Comparison of ENCODE assay signal across 8 cellular contexts in the genomic region with DNA sequence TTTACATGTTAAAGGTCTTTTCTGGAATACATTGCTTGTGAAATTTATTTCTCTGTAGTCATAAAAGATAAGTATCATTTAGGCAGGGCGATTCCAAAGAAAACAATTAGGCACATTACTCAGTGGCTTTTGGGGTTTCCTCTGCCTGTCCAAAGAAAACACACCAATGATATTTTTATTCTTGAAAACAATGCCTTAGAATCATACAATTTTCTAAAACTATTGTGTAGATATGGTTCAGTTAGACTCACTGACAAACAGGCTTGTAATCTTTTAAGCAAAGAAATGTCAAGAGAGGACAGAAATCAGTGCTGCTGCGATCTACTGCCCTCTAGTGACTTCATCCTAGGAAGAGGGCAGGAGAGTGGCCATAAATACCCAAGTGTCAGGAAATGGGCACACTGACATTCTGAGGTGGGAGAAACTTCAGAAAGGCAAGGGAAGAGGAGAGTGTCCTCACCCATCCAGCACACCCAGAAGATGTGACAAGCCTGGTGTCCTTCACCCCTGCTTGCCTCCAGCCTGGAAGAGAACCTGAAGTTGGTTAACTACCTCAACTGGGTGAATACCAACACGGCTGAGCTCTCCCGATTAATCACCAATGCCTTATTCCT.
DNase-seq lines count a peak whose midpoint lies in the region; ATAC-seq and TF ChIP-seq lines count a peak whose summit lies in the region.

No MANE protein-coding gene starts in this region.

- H3K4me1 ChIP-seq in gastroesophageal sphincter (no peaks in the 10 kb centered on the region), psoas muscle (no peaks in the 10 kb centered on the region)

- H3K36me3 ChIP-seq in gastroesophageal sphincter (peaks cover 0 to 100% of the 10 kb centered on the region in 2 donors), psoas muscle (ENCODE audit: insufficient read depth in 1 of 2, low read depth in 1 of 2) (peaks cover 8 to 100% of the 10 kb centered on the region in 2 donors)

- peak overlapping the region; percentile 82 for H3K27ac Mint-ChIP-seq in stimulated activated naive CD8-positive, alpha-beta T cell treated with anti-CD3 and anti-CD28 coated beads, Interleukin-15, Interleukin-2, amounts not matched to agents 100 ng/mL and 50 ng/mL, for 24 hours
- H3K27ac Mint-ChIP-seq in activated T-cell treated with anti-CD3 and anti-CD28 coated beads, Interleukin-2, amount 50 U/mL, for 72 hours = peak overlapping the region; percentile 89

- H3K27me3 Mint-ChIP-seq in stimulated activated naive CD8-positive, alpha-beta T cell treated with anti-CD3 and anti-CD28 coated beads, Interleukin-15, Interleukin-2, amounts not matched to agents 100 ng/mL and 50 ng/mL, for 24 hours = no peaks in the 10 kb centered on the region
- no peaks in the 10 kb centered on the region for H3K27me3 Mint-ChIP-seq in activated T-cell treated with anti-CD3 and anti-CD28 coated beads, Interleukin-2, amount 50 U/mL, for 72 hours (ENCODE audit: low read depth)

- no peak for ATAC-seq in stimulated activated naive CD8-positive, alpha-beta T cell treated with anti-CD3 and anti-CD28 coated beads, Interleukin-15, Interleukin-2, amounts not matched to agents 100 U/mL and 50 U/mL, for 24 hours
- peak; percentile 32 to 42 for ATAC-seq in activated T-cell treated with anti-CD3 and anti-CD28 coated beads, Interleukin-2, amount 50 U/mL, for 72 hours (replicated peaks in 1 of 2)
- ATAC-seq in gastroesophageal sphincter (peak; percentile 19), psoas muscle (peak in 3 of 4 donors; percentile 59 to 73 (median 71)), HG02759 (IDR thresholded peaks at IDR 0.05; ENCODE audit: unreplicated experiment) (no peak)

- no peak for DNase-seq in stimulated activated naive CD8-positive, alpha-beta T cell treated with anti-CD3 and anti-CD28 coated beads, Interleukin-15, Interleukin-2, amounts not matched to agents 100 U/mL and 50 U/mL, for 24 hours
- DNase-seq in NB4 (ENCODE audit: low read depth) (peak; percentile 58), psoas muscle (no peak), T-helper 9 cell (no peak)
- DNase-seq in activated T-cell treated with anti-CD3 and anti-CD28 coated beads, Interleukin-2, amount 50 U/mL, for 72 hours = peak; percentile 23 to 24

- H3K9me3 ChIP-seq in gastroesophageal sphincter (no peaks in the 10 kb centered on the region), psoas muscle (no peaks in the 10 kb centered on the region)

- H3K4me3 Mint-ChIP-seq in stimulated activated naive CD8-positive, alpha-beta T cell treated with anti-CD3 and anti-CD28 coated beads, Interleukin-15, Interleukin-2, amounts not matched to agents 100 ng/mL and 50 ng/mL, for 24 hours = no peak overlapping the region
- H3K4me3 Mint-ChIP-seq in activated T-cell treated with anti-CD3 and anti-CD28 coated beads, Interleukin-2, amount 50 U/mL, for 72 hours = peak overlapping the region; percentile 53 to 82

- peaks cover 39% of the 10 kb centered on the region for H3K4me1 Mint-ChIP-seq in stimulated activated naive CD8-positive, alpha-beta T cell treated with anti-CD3 and anti-CD28 coated beads, Interleukin-15, Interleukin-2, amounts not matched to agents 100 ng/mL and 50 ng/mL, for 24 hours (ENCODE audit: low read depth)
- H3K4me1 Mint-ChIP-seq in activated T-cell treated with anti-CD3 and anti-CD28 coated beads, Interleukin-2, amount 50 U/mL, for 72 hours (ENCODE audit: low read depth) = peaks cover 43% of the 10 kb centered on the region

- H3K27ac ChIP-seq in gastroesophageal sphincter (no peak overlapping the region), psoas muscle (no peak overlapping the region)

- TF ChIP-seq POLR2A in NB4 (IDR thresholded peaks at IDR 0.05; ENCODE audit: extremely low read depth, insufficient read length) (no peak), gastroesophageal sphincter (IDR thresholded peaks at IDR 0.05) (no peak)

- no peaks in the 10 kb centered on the region for H3K27me3 ChIP-seq in gastroesophageal sphincter
- no peaks in the 10 kb centered on the region for H3K27me3 ChIP-seq in psoas muscle (ENCODE audit: insufficient read depth in 3 of 3, low read length in 2 of 3)

- no peak for TF ChIP-seq EP300 in gastroesophageal sphincter (IDR thresholded peaks at IDR 0.05)

- H3K4me3 ChIP-seq in NB4 (ENCODE audit: low read depth, low read length) (no peak overlapping the region), gastroesophageal sphincter (no peak overlapping the region), psoas muscle (no peak overlapping the region)

- WGBS in gastroesophageal sphincter (ENCODE audit: low coverage in 1 of 2), 2 donors = 43 to 58% methylated on average over 2 of the region's 4 CpGs
- WGBS in psoas muscle, 3 donors = 72 to 80% (median 73%) methylated on average over 4 of the region's 4 CpGs

- H3K36me3 Mint-ChIP-seq in stimulated activated naive CD8-positive, alpha-beta T cell treated with anti-CD3 and anti-CD28 coated beads, Interleukin-15, Interleukin-2, amounts not matched to agents 100 ng/mL and 50 ng/mL, for 24 hours (ENCODE audit: low read depth) = peaks cover 78% of the 10 kb centered on the region
- peaks cover 4 to 14% of the 10 kb centered on the region in 2 donors for H3K36me3 Mint-ChIP-seq in activated T-cell treated with anti-CD3 and anti-CD28 coated beads, Interleukin-2, amount 50 U/mL, for 72 hours (ENCODE audit: insufficient read depth in 2 of 2)

- no peaks in the 10 kb centered on the region for H3K9me3 Mint-ChIP-seq in stimulated activated naive CD8-positive, alpha-beta T cell treated with anti-CD3 and anti-CD28 coated beads, Interleukin-15, Interleukin-2, amounts not matched to agents 100 ng/mL and 50 ng/mL, for 24 hours
- H3K9me3 Mint-ChIP-seq in activated T-cell treated with anti-CD3 and anti-CD28 coated beads, Interleukin-2, amount 50 U/mL, for 72 hours = no peaks in the 10 kb centered on the region

- intact Hi-C loops in psoas muscle (cut with DNase I) = loop anchor here in 1 of 2 donors (10.0 kb wide), 1 partner anchor 271 kb away; the partner anchor contains the start of gene PRKAG2

- TF ChIP-seq CTCF in NB4 (IDR thresholded peaks at IDR 0.05; ENCODE audit: low read depth, low read length) (peak; percentile 78), gastroesophageal sphincter (IDR thresholded peaks at IDR 0.05) (peak; percentile 16 to 62 (median 36)), psoas muscle (IDR thresholded peaks at IDR 0.05) (peak; percentile 50)

Comparison
In these comparisons a context has a peak if more than half of its experiments do, and no peak if none do; other contexts are left out.
1. ATAC-seq: peak in activated T-cell treated with anti-CD3 and anti-CD28 coated beads, Interleukin-2, amount 50 U/mL, for 72 hours (2 of 2), gastroesophageal sphincter (single experiment) and psoas muscle (3 of 4); none in stimulated activated naive CD8-positive, alpha-beta T cell treated with anti-CD3 and anti-CD28 coated beads, Interleukin-15, Interleukin-2, amounts not matched to agents 100 U/mL and 50 U/mL, for 24 hours (single experiment) and HG02759 (single experiment).
2. DNase-seq: peak in NB4 (single experiment) and activated T-cell treated with anti-CD3 and anti-CD28 coated beads, Interleukin-2, amount 50 U/mL, for 72 hours (2 of 2); none in stimulated activated naive CD8-positive, alpha-beta T cell treated with anti-CD3 and anti-CD28 coated beads, Interleukin-15, Interleukin-2, amounts not matched to agents 100 U/mL and 50 U/mL, for 24 hours (single experiment), psoas muscle (0 of 2) and T-helper 9 cell (single experiment).
3. Peak in every context shown above with its lines, with median percentiles within 50 percentile points of each other: CTCF ChIP-seq.